In the genomic region with DNA sequence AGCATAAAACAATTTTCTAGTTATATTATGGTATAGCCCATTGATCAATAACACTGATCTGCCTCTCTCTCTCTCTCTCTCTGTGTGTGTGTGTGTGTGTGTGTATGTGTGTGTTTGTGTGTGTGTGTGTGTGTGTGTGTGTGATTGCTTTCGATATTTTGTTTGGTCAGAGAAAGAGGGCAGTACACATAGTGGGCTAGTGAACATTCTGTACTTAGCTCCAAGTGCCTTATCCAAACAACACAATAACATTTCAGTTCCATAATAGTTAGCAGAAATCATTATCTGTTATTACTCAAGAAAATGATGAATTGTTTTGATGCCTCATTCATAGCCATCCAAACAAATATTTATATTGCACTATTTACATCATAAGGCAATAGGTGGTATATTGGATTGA, we compare ENCODE assay signal across 26 cellular contexts.
"Had no signal": no experiment of that assay in that cellular context is flagged by ENCODE, and none has a peak within 500 bp of the region (broad histone marks: within the 10 kb centered on the region; RNA-seq: fewer than 3 reads in every experiment).

No MANE protein-coding gene starts in this region.

- H3K36me3 Mint-ChIP-seq: memory B cell; natural killer cell; stimulated activated memory B cell treated with anti-CD40 and anti-IgM and Interleukin-4, amounts not matched to agents 10 μg/mL and 1 μg/mL and 100 μg/mL, for 72 hours had no signal

- H3K36me3 ChIP-seq: colonic mucosa, esophagus muscularis mucosa, heart right ventricle, left ventricle myocardium inferior, lower lobe of right lung, neutrophil, right atrium auricular region, sigmoid colon, spleen, thoracic aorta, tibial nerve, upper lobe of left lung had no signal

- H3K27me3 ChIP-seq: colonic mucosa, esophagus muscularis mucosa, foreskin keratinocyte, heart right ventricle, neutrophil, right atrium auricular region, sigmoid colon, spleen, tibial nerve, upper lobe of left lung had no signal

- H3K27ac ChIP-seq: colonic mucosa, esophagus muscularis mucosa, foreskin keratinocyte, heart right ventricle, left ventricle myocardium inferior, lower lobe of right lung, neutrophil, parathyroid adenoma, right atrium auricular region, sigmoid colon, skin epidermis, spleen, thoracic aorta, upper lobe of left lung had no signal

- H3K4me3 Mint-ChIP-seq: dendritic cell treated with granulocyte-macrophage colony-stimulating factor and Interleukin-4, amounts not matched to agents 40 ng/mL and 50 ng/mL, for 4 days; memory B cell; natural killer cell; stimulated activated memory B cell treated with anti-CD40 and anti-IgM and Interleukin-4, amounts not matched to agents 10 μg/mL and 1 μg/mL and 100 μg/mL, for 72 hours had no signal

- H3K4me1 ChIP-seq: colonic mucosa, foreskin keratinocyte, heart right ventricle, left ventricle myocardium inferior, lower lobe of right lung, parathyroid adenoma, right atrium auricular region, sigmoid colon, spleen, upper lobe of left lung had no signal

- ATAC-seq: foreskin keratinocyte; heart right ventricle; left cardiac atrium; lower lobe of right lung; natural killer cell; stimulated activated memory B cell treated with anti-CD40 and anti-IgM and Interleukin-4, amounts not matched to agents 10 μg/mL and 1 μg/mL and 100 μg/mL, for 72 hours; stimulated activated naive CD8-positive, alpha-beta T cell treated with anti-CD3 and anti-CD28 coated beads, Interleukin-15, Interleukin-2, amounts not matched to agents 100 U/mL and 50 U/mL, for 24 hours had no signal

- H3K27ac Mint-ChIP-seq: dendritic cell treated with granulocyte-macrophage colony-stimulating factor and Interleukin-4, amounts not matched to agents 40 ng/mL and 50 ng/mL, for 4 days; memory B cell; natural killer cell; progenitor cell of endocrine pancreas; stimulated activated memory B cell treated with anti-CD40 and anti-IgM and Interleukin-4, amounts not matched to agents 10 μg/mL and 1 μg/mL and 100 μg/mL, for 72 hours had no signal

- H3K4me3 ChIP-seq: colonic mucosa, esophagus muscularis mucosa, heart right ventricle, left ventricle myocardium inferior, lower lobe of right lung, right atrium auricular region, sigmoid colon, skin epidermis, spleen, thoracic aorta, tibial nerve, upper lobe of left lung had no signal

- H3K27me3 Mint-ChIP-seq: dendritic cell treated with granulocyte-macrophage colony-stimulating factor and Interleukin-4, amounts not matched to agents 40 ng/mL and 50 ng/mL, for 4 days; memory B cell; progenitor cell of endocrine pancreas; stimulated activated memory B cell treated with anti-CD40 and anti-IgM and Interleukin-4, amounts not matched to agents 10 μg/mL and 1 μg/mL and 100 μg/mL, for 72 hours had no signal

- DNase-seq: colonic mucosa; effector CD8-positive, alpha-beta T cell; foreskin keratinocyte; glutamatergic neuron; heart right ventricle; hippocampal formation; left cardiac atrium; left ventricle myocardium inferior; lower lobe of right lung; natural killer cell; sigmoid colon; spleen; stimulated activated CD4-positive, alpha-beta T cell treated with anti-CD3 and anti-CD28 coated beads, Interleukin-4, amount 100 ng/mL, for 4 hours; stimulated activated naive CD8-positive, alpha-beta T cell treated with anti-CD3 and anti-CD28 coated beads, Interleukin-15, Interleukin-2, amounts not matched to agents 100 U/mL and 50 U/mL, for 24 hours; upper lobe of left lung had no signal

- H3K9ac ChIP-seq: parathyroid adenoma had no signal

- H3K79me2 ChIP-seq: parathyroid adenoma had no signal

- H3K9me3 ChIP-seq: colonic mucosa, esophagus muscularis mucosa, heart right ventricle, left ventricle myocardium inferior, lower lobe of right lung, neutrophil, right atrium auricular region, sigmoid colon, spleen, thoracic aorta, tibial nerve, upper lobe of left lung had no signal

- H3K9me3 Mint-ChIP-seq: memory B cell; stimulated activated memory B cell treated with anti-CD40 and anti-IgM and Interleukin-4, amounts not matched to agents 10 μg/mL and 1 μg/mL and 100 μg/mL, for 72 hours had no signal

- H3K4me1 Mint-ChIP-seq: memory B cell; natural killer cell; stimulated activated memory B cell treated with anti-CD40 and anti-IgM and Interleukin-4, amounts not matched to agents 10 μg/mL and 1 μg/mL and 100 μg/mL, for 72 hours had no signal

- H2AFZ ChIP-seq: parathyroid adenoma had no signal
